8 cellular contexts compared by ENCODE assay signal in the genomic region with DNA sequence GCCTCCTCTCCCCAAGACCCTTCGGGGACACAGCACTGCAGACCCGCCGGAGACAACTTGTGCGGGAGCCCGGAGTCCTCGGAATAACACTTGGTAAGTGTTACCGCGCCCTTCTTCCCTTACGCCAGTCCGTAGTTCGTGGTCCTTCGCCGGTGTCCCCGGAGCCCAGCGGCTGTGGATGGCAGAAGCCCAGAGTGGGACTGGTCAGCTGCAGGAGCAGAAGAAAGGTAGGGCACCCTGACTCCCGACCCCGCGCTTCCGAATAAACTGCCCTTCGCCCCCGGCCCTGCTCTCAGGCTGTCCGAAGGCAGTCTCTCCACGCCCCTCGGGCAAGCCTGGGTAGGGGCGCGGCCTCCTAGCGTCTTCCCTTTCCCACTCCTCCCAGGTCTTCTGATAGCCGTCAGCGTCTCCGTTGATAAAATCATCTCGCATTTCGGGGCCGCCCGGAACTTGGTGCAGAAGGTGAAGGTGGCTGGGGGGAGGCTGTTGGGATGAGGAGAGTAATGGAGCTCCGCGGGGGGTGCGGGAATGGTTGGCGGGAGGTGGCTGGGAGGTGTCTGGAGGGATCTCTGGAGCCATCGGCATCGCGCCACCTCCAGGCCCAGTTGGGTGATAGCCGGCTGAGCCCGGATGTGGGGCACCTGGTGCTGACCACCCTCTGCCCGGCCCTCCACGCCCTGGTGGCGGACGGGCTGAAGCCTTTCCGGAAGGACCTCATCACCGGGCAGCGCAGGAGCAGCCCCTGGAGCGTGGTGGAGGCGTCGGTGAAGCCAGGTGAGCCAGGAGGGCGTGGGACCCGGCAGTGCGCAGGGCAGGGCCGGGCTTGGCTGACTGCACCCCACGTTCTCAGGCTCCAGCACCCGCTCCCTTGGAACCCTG. TPM values are rescaled to one million over a fixed set of nuclear protein-coding genes. Genes with fewer than 3 reads are reported as not detected.
DNase-seq lines count a peak whose midpoint lies in the region; ATAC-seq and TF ChIP-seq lines count a peak whose summit lies in the region.

No MANE protein-coding gene starts in this region.

- WGBS in GM23248 (ENCODE audit: low coverage in 1 of 2, low lambda C conversion rate in 2 of 2, missing lambda C conversion rate in 2 of 2), 2 experiments, result 4 to 6% methylated on average over 58 to 59 of the region's 59 CpGs

- H3K27me3 ChIP-seq in GM23248 (replicated peaks; ENCODE audit: insufficient read depth), result no peaks in the 10 kb centered on the region
- H3K27me3 ChIP-seq in left ventricle myocardium inferior (ENCODE audit: low read depth), result no peaks in the 10 kb centered on the region

- H3K9ac ChIP-seq in GM23248, result peak overlapping the region; percentile 83

- no peaks in the 10 kb centered on the region for H3K9me2 ChIP-seq in GM23248 (ENCODE audit: insufficient read depth)

- H3K9me3 Mint-ChIP-seq in CD14-positive monocyte, result no peaks in the 10 kb centered on the region
- no peaks in the 10 kb centered on the region for H3K9me3 Mint-ChIP-seq in activated naive CD8-positive, alpha-beta T cell treated with anti-CD3 and anti-CD28 coated beads, Interleukin-2, amount 10 ng/mL, durations not matched to agents 7 days and 5 days

- H3K4me3 ChIP-seq in GM23248 (peak overlapping the region; percentile 89), left ventricle myocardium inferior (peak overlapping the region; percentile 85)

- POLR2A ChIA-PET in activated naive CD8-positive, alpha-beta T cell treated with anti-CD3 and anti-CD28 coated beads, Interleukin-2, amount 10 ng/mL, durations not matched to agents 7 days and 5 days (lab: Charles Lee), result interaction anchor here (2.7 to 5.2 kb wide), 3 partner anchors 17 to 74 kb away, joined by 11 to 36 read pairs (median 22); partner anchors contain the start of genes CLK2 and FDPS

- H2AFZ ChIP-seq in GM23248, result peak overlapping the region; percentile 86

- ATAC-seq in activated naive CD8-positive, alpha-beta T cell treated with anti-CD3 and anti-CD28 coated beads, Interleukin-2, amount 10 ng/mL, durations not matched to agents 7 days and 5 days (ENCODE audit: low read depth), result no peak
- no peak for ATAC-seq in HG02763 (IDR thresholded peaks at IDR 0.05; ENCODE audit: unreplicated experiment)
- no peak for ATAC-seq in GM21529 (IDR thresholded peaks at IDR 0.05; ENCODE audit: unreplicated experiment)

- intact Hi-C loops in CD14-positive monocyte (cut with micrococcal nuclease) (loop anchor here (5.0 kb wide), 2 partner anchors 48 to 73 kb away; partner anchors contain the start of gene HCN3 (in 1 of the 2)), left ventricle myocardium inferior (cut with micrococcal nuclease) (loop anchor here (5.0 kb wide), 1 partner anchor 48 kb away; the partner anchor contains the start of gene HCN3), posterior vena cava (cut with DNase I) (loop anchor here (5.0 kb wide), 2 partner anchors 48 to 73 kb away; partner anchors contain the start of gene HCN3 (in 2 of the 2))

- peak overlapping the region; percentile 83 to 90 for H3K4me3 Mint-ChIP-seq in CD14-positive monocyte
- peak overlapping the region; percentile 90 for H3K4me3 Mint-ChIP-seq in activated naive CD8-positive, alpha-beta T cell treated with anti-CD3 and anti-CD28 coated beads, Interleukin-2, amount 10 ng/mL, durations not matched to agents 7 days and 5 days

- H3K36me3 ChIP-seq in GM23248 (ENCODE audit: low read depth) (peaks cover 5% of the 10 kb centered on the region), left ventricle myocardium inferior (peaks cover 34% of the 10 kb centered on the region)

- peak; percentile 53 for DNase-seq in CD14-positive monocyte (ENCODE audit: low spot score)
- DNase-seq in GM23248, result peak; percentile 81
- peak; percentile 61 for DNase-seq in NCI-H460 (ENCODE audit: extremely low read depth, low read depth)
- no peak for DNase-seq in activated naive CD8-positive, alpha-beta T cell treated with anti-CD3 and anti-CD28 coated beads, Interleukin-2, amount 10 ng/mL, durations not matched to agents 7 days and 5 days
- DNase-seq in left ventricle myocardium inferior, result peak; percentile 46
- DNase-seq in posterior vena cava (ENCODE audit: low spot score), result peak; percentile 86

- no peaks in the 10 kb centered on the region for H4K20me1 ChIP-seq in GM23248 (ENCODE audit: insufficient read depth)

- peak overlapping the region; percentile 76 for H3K27ac ChIP-seq in GM23248
- H3K27ac ChIP-seq in left ventricle myocardium inferior (replicated peaks), result peak overlapping the region; percentile 99

- H3K4me1 Mint-ChIP-seq in CD14-positive monocyte, result peaks cover 40% of the 10 kb centered on the region
- peaks cover 30% of the 10 kb centered on the region for H3K4me1 Mint-ChIP-seq in activated naive CD8-positive, alpha-beta T cell treated with anti-CD3 and anti-CD28 coated beads, Interleukin-2, amount 10 ng/mL, durations not matched to agents 7 days and 5 days

- peak overlapping the region in 4 of 7 donors; percentile 23 to 87 (median 76) for H3K27ac Mint-ChIP-seq in CD14-positive monocyte
- H3K27ac Mint-ChIP-seq in activated naive CD8-positive, alpha-beta T cell treated with anti-CD3 and anti-CD28 coated beads, Interleukin-2, amount 10 ng/mL, durations not matched to agents 7 days and 5 days, result no peak overlapping the region

- H3K79me2 ChIP-seq in GM23248 (ENCODE audit: insufficient read depth), result peaks cover 50% of the 10 kb centered on the region

- in situ Hi-C loops in GM23248 (cut with MboI), result no loop called here

- TF ChIP-seq CTCF in CD14-positive monocyte (IDR thresholded peaks at IDR 0.05) (peak; percentile 34), left ventricle myocardium inferior (IDR thresholded peaks at IDR 0.05; ENCODE audit: borderline replicate concordance) (peak; percentile 46)

- H3F3A ChIP-seq in GM23248 (ENCODE audit: insufficient read depth), result peaks cover 4% of the 10 kb centered on the region

- H3K9me3 ChIP-seq in GM23248 (ENCODE audit: low read depth) (no peaks in the 10 kb centered on the region), left ventricle myocardium inferior (replicated peaks) (no peaks in the 10 kb centered on the region)

- peaks cover 12% of the 10 kb centered on the region for H3K4me1 ChIP-seq in GM23248 (ENCODE audit: insufficient read depth)
- H3K4me1 ChIP-seq in left ventricle myocardium inferior, result peaks cover 52% of the 10 kb centered on the region

- peak overlapping the region; percentile 99 for H3K4me2 ChIP-seq in GM23248 (ENCODE audit: unreplicated experiment)

- H3K27me3 Mint-ChIP-seq in CD14-positive monocyte (ENCODE audit: low read depth in 3 of 3), result peaks cover 2 to 7% (median 2%) of the 10 kb centered on the region in 3 donors
- H3K27me3 Mint-ChIP-seq in activated naive CD8-positive, alpha-beta T cell treated with anti-CD3 and anti-CD28 coated beads, Interleukin-2, amount 10 ng/mL, durations not matched to agents 7 days and 5 days, result no peaks in the 10 kb centered on the region

- peaks cover 2 to 21% of the 10 kb centered on the region in 2 donors for H3K36me3 Mint-ChIP-seq in CD14-positive monocyte
- peaks cover 6% of the 10 kb centered on the region for H3K36me3 Mint-ChIP-seq in activated naive CD8-positive, alpha-beta T cell treated with anti-CD3 and anti-CD28 coated beads, Interleukin-2, amount 10 ng/mL, durations not matched to agents 7 days and 5 days

RNA-seq across cellular contexts. Expression of gene RUSC1, which starts 4.3 kb away (rescaled TPM):
- polyA plus RNA-seq in CD14-positive monocyte (10 to 100 TPM; 12.7 to 13.5 TPM), GM23248 (2016; fragmentation: Nextera tagmentation; extraction: Ambion mirVana) (30.4 and 32.6 TPM in 2 replicates)
- 31.9 and 34.4 TPM in 2 replicates for total RNA-seq in GM23248 (2014; rRNA removed; shearing (Covaris generic))
- 80.4 and 86.6 TPM in 2 replicates for total RNA-seq in NCI-H460 (2014; rRNA removed; shearing (Covaris generic))
- 181 and 189 TPM in 2 replicates for polyA plus RNA-seq in NCI-H460 (2014; cell fraction: nucleus; rRNA removed)
- 10 to 100 TPM; 23.2 to 28.5 TPM for total RNA-seq in activated naive CD8-positive, alpha-beta T cell treated with anti-CD3 and anti-CD28 coated beads, Interleukin-2, amount 10 ng/mL, durations not matched to agents 7 days and 5 days
- total RNA-seq in left ventricle myocardium inferior (18.0 TPM), posterior vena cava (10 to 100 TPM; 32.5 to 34.6 TPM)

RNA-seq across cellular contexts. Expression of gene FDPS, which starts 16.3 kb away (rescaled TPM):
- polyA plus RNA-seq in CD14-positive monocyte, result 100 to 1,000 TPM; 117 to 123 TPM
- 96.3 and 103 TPM in 2 replicates for total RNA-seq in GM23248 (2014; rRNA removed; shearing (Covaris generic))
- polyA plus RNA-seq in GM23248 (2016; fragmentation: Nextera tagmentation; extraction: Ambion mirVana), result 106 and 116 TPM in 2 replicates
- total RNA-seq in NCI-H460 (2014; rRNA removed; shearing (Covaris generic)), result 124 and 142 TPM in 2 replicates
- 253 and 294 TPM in 2 replicates for polyA plus RNA-seq in NCI-H460 (2014; cell fraction: nucleus; rRNA removed)
- 100 to 1,000 TPM; 238 to 242 TPM for total RNA-seq in activated naive CD8-positive, alpha-beta T cell treated with anti-CD3 and anti-CD28 coated beads, Interleukin-2, amount 10 ng/mL, durations not matched to agents 7 days and 5 days
- total RNA-seq in left ventricle myocardium inferior, result 75.0 TPM
- total RNA-seq in posterior vena cava, result 10 to 100 TPM; 86.7 to 93.0 TPM

RNA-seq across cellular contexts. Expression of gene PKLR, which starts 23.7 kb away (rescaled TPM):
- not detected for polyA plus RNA-seq in CD14-positive monocyte
- total RNA-seq in GM23248 (2014; rRNA removed; shearing (Covaris generic)), result not detected in 2 replicates
- polyA plus RNA-seq in GM23248 (2016; fragmentation: Nextera tagmentation; extraction: Ambion mirVana), result 0.08 TPM in 1 of 2 replicates, not detected in the other
- not detected in 2 replicates for total RNA-seq in NCI-H460 (2014; rRNA removed; shearing (Covaris generic))
- polyA plus RNA-seq in NCI-H460 (2014; cell fraction: nucleus; rRNA removed), result not detected in 2 replicates
- not detected for total RNA-seq in activated naive CD8-positive, alpha-beta T cell treated with anti-CD3 and anti-CD28 coated beads, Interleukin-2, amount 10 ng/mL, durations not matched to agents 7 days and 5 days
- total RNA-seq in left ventricle myocardium inferior, result not detected
- not detected for total RNA-seq in posterior vena cava

RNA-seq across cellular contexts. Expression of gene HCN3, which starts 47.7 kb away (rescaled TPM):
- polyA plus RNA-seq in CD14-positive monocyte (under 1 TPM in 1 of 2 donors, not detected in 1; 0.15 TPM), GM23248 (2016; fragmentation: Nextera tagmentation; extraction: Ambion mirVana) (1.6 and 1.9 TPM in 2 replicates)
- total RNA-seq in GM23248 (2014; rRNA removed; shearing (Covaris generic)), result 0.76 and 1.4 TPM in 2 replicates
- 1.4 and 1.6 TPM in 2 replicates for total RNA-seq in NCI-H460 (2014; rRNA removed; shearing (Covaris generic))
- polyA plus RNA-seq in NCI-H460 (2014; cell fraction: nucleus; rRNA removed), result 14.3 and 18.5 TPM in 2 replicates
- total RNA-seq in activated naive CD8-positive, alpha-beta T cell treated with anti-CD3 and anti-CD28 coated beads, Interleukin-2, amount 10 ng/mL, durations not matched to agents 7 days and 5 days, result 1 to 10 TPM; 5.0 to 6.7 TPM
- total RNA-seq in left ventricle myocardium inferior (1.2 TPM), posterior vena cava (1 to 10 TPM; 1.4 to 1.5 TPM)

RNA-seq across cellular contexts. Expression of gene CLK2, which starts 51.7 kb away (rescaled TPM):
- polyA plus RNA-seq in CD14-positive monocyte, result 1 to 10 TPM; 7.3 to 9.6 TPM
- total RNA-seq in GM23248 (2014; rRNA removed; shearing (Covaris generic)), result 16.8 and 24.0 TPM in 2 replicates
- polyA plus RNA-seq in GM23248 (2016; fragmentation: Nextera tagmentation; extraction: Ambion mirVana), result 10.2 and 10.4 TPM in 2 replicates
- 37.3 and 48.3 TPM in 2 replicates for total RNA-seq in NCI-H460 (2014; rRNA removed; shearing (Covaris generic))
- 258 and 290 TPM in 2 replicates for polyA plus RNA-seq in NCI-H460 (2014; cell fraction: nucleus; rRNA removed)
- total RNA-seq in activated naive CD8-positive, alpha-beta T cell treated with anti-CD3 and anti-CD28 coated beads, Interleukin-2, amount 10 ng/mL, durations not matched to agents 7 days and 5 days, result 100 to 1,000 TPM; 110 to 112 TPM
- total RNA-seq in left ventricle myocardium inferior, result 18.1 TPM
- total RNA-seq in posterior vena cava, result 10 to 100 TPM; 31.2 to 32.3 TPM
